8 cellular contexts compared by ENCODE assay signal in genomic region chr15:100879046-100879445, GRCh38. TPM values are rescaled to one million over a fixed set of nuclear protein-coding genes. Genes with fewer than 3 reads are reported as not detected.
DNase-seq lines count a peak whose midpoint lies in the region; ATAC-seq and FAIRE-seq lines count a peak whose summit lies in the region.

No MANE protein-coding gene starts in this region.

- DNase-seq in SK-N-MC (ENCODE audit: low read depth, low spot score) (no peak), left ventricle myocardium superior (no peak), NCI-H1092 (lab: John Stamatoyannopoulos, UW) (no peak), occipital lobe (lab: John Stamatoyannopoulos, UW) (no peak), retina (no peak), frontal cortex (ENCODE audit: low spot score in 2 of 2) (no peak)
- no peak for DNase-seq in stimulated activated naive CD8-positive, alpha-beta T cell treated with anti-CD3 and anti-CD28 coated beads, Interleukin-15, Interleukin-2, amounts not matched to agents 100 U/mL and 50 U/mL, for 24 hours

- no peak overlapping the region for H3K27ac ChIP-seq in SK-N-MC

- intact Hi-C loops in left ventricle myocardium superior (cut with micrococcal nuclease) = no loop called here

- H3K36me3 ChIP-seq in SK-N-MC (ENCODE audit: insufficient read depth, low read length) = no peaks in the 10 kb centered on the region

- ATAC-seq in GM21360 (IDR thresholded peaks at IDR 0.05; ENCODE audit: unreplicated experiment) (peak; percentile 37), left ventricle myocardium superior (peak; percentile 35)
- peak; percentile 11 for ATAC-seq in stimulated activated naive CD8-positive, alpha-beta T cell treated with anti-CD3 and anti-CD28 coated beads, Interleukin-15, Interleukin-2, amounts not matched to agents 100 U/mL and 50 U/mL, for 24 hours

- H3K9me3 ChIP-seq in SK-N-MC (ENCODE audit: low read depth, low read length) = no peaks in the 10 kb centered on the region

- H3K9ac ChIP-seq in SK-N-MC (ENCODE audit: insufficient read length) = no peak overlapping the region

- H3K4me3 ChIP-seq in SK-N-MC = peak overlapping the region; percentile 38; the same call in 1 of the 2 replicates

- FAIRE-seq in frontal cortex (lab: Jason Lieb, UNC) = no peak

RNA-seq across cellular contexts. Expression of gene ALDH1A3, which starts 0.6 kb away (rescaled TPM):
- total RNA-seq in left ventricle myocardium superior (6.8 TPM), occipital lobe (1.9 TPM), frontal cortex (3.3 TPM)

RNA-seq across cellular contexts. Expression of gene LRRK1, which starts 40.1 kb away (rescaled TPM):
- total RNA-seq in left ventricle myocardium superior (2.3 TPM), occipital lobe (1.4 TPM), frontal cortex (0.82 TPM)
